In the genomic region with DNA sequence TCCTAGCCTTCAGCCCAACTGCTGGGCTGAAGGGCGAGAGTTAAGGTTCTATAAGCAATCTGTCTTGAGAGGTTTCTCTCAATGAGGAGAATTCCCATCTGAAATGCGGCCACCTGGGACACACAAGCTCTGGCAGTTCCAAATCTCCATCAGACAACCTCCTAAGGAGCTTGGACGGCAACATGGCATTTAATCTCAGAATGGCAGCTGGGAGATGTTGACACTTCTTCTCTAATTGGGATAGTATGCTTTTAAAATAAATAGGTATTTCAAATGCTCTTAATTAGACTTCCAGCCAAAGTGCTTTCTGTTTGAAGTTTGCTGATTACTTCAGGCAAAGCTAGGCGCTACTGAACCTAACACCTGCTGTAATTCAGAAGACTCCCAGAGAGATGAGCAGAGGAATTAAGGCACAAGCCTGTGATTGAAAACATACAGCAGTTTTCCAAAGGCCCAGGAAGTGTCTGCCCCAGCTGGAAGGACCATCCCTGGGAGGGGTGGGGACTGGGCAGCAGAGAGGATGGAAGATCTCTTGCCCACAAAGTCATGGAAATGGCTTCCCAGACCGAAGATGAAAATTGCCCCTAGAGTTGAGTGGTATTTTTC, we compare ENCODE assay signal across 19 cellular contexts. TPM values are rescaled to one million over a fixed set of nuclear protein-coding genes. Genes with fewer than 3 reads are reported as not detected.
DNase-seq lines count a peak whose midpoint lies in the region; ATAC-seq, FAIRE-seq and TF ChIP-seq lines count a peak whose summit lies in the region.
"Had no signal": no experiment of that assay in that cellular context is flagged by ENCODE, and none has a peak within 500 bp of the region (broad histone marks: within the 10 kb centered on the region; RNA-seq: fewer than 3 reads in every experiment).

No MANE protein-coding gene starts in this region.

- H3K27me3 ChIP-seq in WERI-Rb-1 (ENCODE audit: insufficient read depth, low read depth, severe bottlenecking): no peaks in the 10 kb centered on the region
- H3K27me3 ChIP-seq: BLaER1 treated with 17β-estradiol and CSF1 and Interleukin-3, amounts not matched to agents 10 nM and 100 nM had no signal

- H3K4me3 ChIP-seq in WERI-Rb-1 (ENCODE audit: low read depth, low read length): no peak overlapping the region
- H3K4me3 ChIP-seq: BLaER1 treated with 17β-estradiol and CSF1 and Interleukin-3, amounts not matched to agents 10 nM and 100 nM had no signal

- DNase-seq in NCI-H2171 treated with DMSO at 0.1 percent for 48 hours (lab: John Stamatoyannopoulos, UW): peak; percentile 28
- DNase-seq in NCI-H2171 (lab: John Stamatoyannopoulos, UW): no peak
- DNase-seq in D721Med (ENCODE audit: insufficient read length, low spot score): peak; percentile 39
- DNase-seq in NCI-H69 (lab: John Stamatoyannopoulos, UW): peak; percentile 77
- DNase-seq in WERI-Rb-1: peak; percentile 90
- no peak for DNase-seq in stimulated activated CD4-positive, alpha-beta T cell treated with anti-CD3 and anti-CD28 coated beads, Interleukin-4, amount 100 ng/mL, for 1 hour
- DNase-seq: ACHN; Calu3; CD4-positive, CD25-positive, alpha-beta regulatory T cell; DMS53; GF-D8; HCEC 1CT; HFFc6 had no signal

- peaks cover 22% of the 10 kb centered on the region for H3K27me3 Mint-ChIP-seq in activated T-helper 17 cell treated with anti-CD3 and anti-CD28 coated beads, Interleukin-2, amount 50 U/mL, for 72 hours

- H3K27ac Mint-ChIP-seq in activated T-helper 17 cell treated with anti-CD3 and anti-CD28 coated beads, Interleukin-2, amount 50 U/mL, for 72 hours: no peak overlapping the region
- H3K27ac Mint-ChIP-seq: CD4-positive, CD25-positive, alpha-beta regulatory T cell; HFFc6 had no signal

- H3K27ac ChIP-seq in WERI-Rb-1: peak overlapping the region; percentile 48
- H3K27ac ChIP-seq: BLaER1 treated with 17β-estradiol and CSF1 and Interleukin-3, amounts not matched to agents 10 nM and 100 nM had no signal

- no peaks in the 10 kb centered on the region for H3K4me1 Mint-ChIP-seq in activated T-helper 17 cell treated with anti-CD3 and anti-CD28 coated beads, Interleukin-2, amount 50 U/mL, for 72 hours

- H3K9me3 ChIP-seq in WERI-Rb-1 (ENCODE audit: severe bottlenecking): no peaks in the 10 kb centered on the region

- no peaks in the 10 kb centered on the region for H3K36me3 ChIP-seq in WERI-Rb-1
- H3K36me3 ChIP-seq: BLaER1 treated with 17β-estradiol and CSF1 and Interleukin-3, amounts not matched to agents 10 nM and 100 nM had no signal

- ATAC-seq in HG03565 (IDR thresholded peaks at IDR 0.05; ENCODE audit: unreplicated experiment): no peak
- ATAC-seq in activated T-helper 17 cell treated with anti-CD3 and anti-CD28 coated beads, Interleukin-2, amount 50 U/mL, for 72 hours (replicated peaks): no peak

- TF ChIP-seq CTCF in D721Med (IDR thresholded peaks at IDR 0.05; ENCODE audit: insufficient read depth, missing control alignments) (no peak), WERI-Rb-1 (IDR thresholded peaks at IDR 0.05; ENCODE audit: low read depth, low read length) (no peak)

- no peaks in the 10 kb centered on the region for H3K36me3 Mint-ChIP-seq in activated T-helper 17 cell treated with anti-CD3 and anti-CD28 coated beads, Interleukin-2, amount 50 U/mL, for 72 hours (ENCODE audit: low read depth)
- H3K36me3 Mint-ChIP-seq: CD4-positive, CD25-positive, alpha-beta regulatory T cell had no signal

- H3K4me3 Mint-ChIP-seq in activated T-helper 17 cell treated with anti-CD3 and anti-CD28 coated beads, Interleukin-2, amount 50 U/mL, for 72 hours: no peak overlapping the region
- H3K4me3 Mint-ChIP-seq: CD4-positive, CD25-positive, alpha-beta regulatory T cell; HFFc6 had no signal

- no peak for FAIRE-seq in D721Med (lab: Jason Lieb, UNC)
- FAIRE-seq: GM19239 had no signal

- H3K9me3 Mint-ChIP-seq in activated T-helper 17 cell treated with anti-CD3 and anti-CD28 coated beads, Interleukin-2, amount 50 U/mL, for 72 hours: no peaks in the 10 kb centered on the region

RNA-seq across cellular contexts. Expression of a gene that starts 59.1 kb away (rescaled TPM):
- not detected for total RNA-seq in activated T-helper 17 cell treated with anti-CD3 and anti-CD28 coated beads, Interleukin-2, amount 50 U/mL, for 72 hours
- total RNA-seq: A172; Calu3; CD4-positive, CD25-positive, alpha-beta regulatory T cell; H4; HFFc6 had no signal

Comparison
In these comparisons a context has a peak if more than half of its experiments do, and no peak if none do; other contexts are left out.
1. DNase-seq: peak in NCI-H2171 treated with DMSO at 0.1 percent for 48 hours (single experiment), D721Med (single experiment), NCI-H69 (single experiment) and WERI-Rb-1 (single experiment); none in NCI-H2171 (single experiment) and stimulated activated CD4-positive, alpha-beta T cell treated with anti-CD3 and anti-CD28 coated beads, Interleukin-4, amount 100 ng/mL, for 1 hour (single experiment).